ENCODE assay signal across 12 cellular contexts in genomic region chr11:105045897-105046296, GRCh38. TPM values are rescaled to one million over a fixed set of nuclear protein-coding genes. Genes with fewer than 3 reads are reported as not detected.
DNase-seq lines count a peak whose midpoint lies in the region; ATAC-seq and TF ChIP-seq lines count a peak whose summit lies in the region.
"Had no signal": no experiment of that assay in that cellular context is flagged by ENCODE, and none has a peak within 500 bp of the region (broad histone marks: within the 10 kb centered on the region; RNA-seq: fewer than 3 reads in every experiment).

No MANE protein-coding gene starts in this region.

- H3K9me3 Mint-ChIP-seq in activated T-cell treated with anti-CD3 and anti-CD28 coated beads, Interleukin-2, amount 50 U/mL, for 24 hours: no peaks in the 10 kb centered on the region
- no peaks in the 10 kb centered on the region for H3K9me3 Mint-ChIP-seq in activated CD8-positive, alpha-beta T cell treated with anti-CD3 and anti-CD28 coated beads for 36 hours

- CTCF ChIA-PET in activated CD8-positive, alpha-beta T cell treated with anti-CD3 and anti-CD28 coated beads for 36 hours (lab: Charles Lee): no interaction called here

- H3K36me3 ChIP-seq in stomach: peaks cover 0 to 6% (median 0%) of the 10 kb centered on the region in 4 donors
- H3K36me3 ChIP-seq in testis (ENCODE audit: low read depth, missing control alignments): no peaks in the 10 kb centered on the region
- H3K36me3 ChIP-seq: pancreas had no signal

- POLR2A ChIA-PET in activated CD8-positive, alpha-beta T cell treated with anti-CD3 and anti-CD28 coated beads for 36 hours (lab: Charles Lee): interaction anchor here (1.0 to 2.5 kb wide), 2 partner anchors 10 to 12 kb away, joined by 3 to 5 read pairs; no protein-coding TSS in a partner anchor

- intact Hi-C loops in activated CD8-positive, alpha-beta T cell treated with anti-CD3 and anti-CD28 coated beads for 36 hours (cut with micrococcal nuclease): no loop called here
- intact Hi-C loops in right cardiac atrium (cut with DNase I) (no loop called here), stomach (cut with DNase I; ENCODE audit: low total_unique reads) (no loop called here), testis (cut with DNase I; ENCODE audit: low total_unique reads) (no loop called here)

- no peak for TF ChIP-seq CTCF in activated CD8-positive, alpha-beta T cell treated with anti-CD3 and anti-CD28 coated beads for 36 hours (IDR thresholded peaks at IDR 0.05)
- TF ChIP-seq CTCF in stomach (IDR thresholded peaks at IDR 0.05): no peak
- TF ChIP-seq CTCF in testis (IDR thresholded peaks at IDR 0.05): no peak

- TF ChIP-seq POLR2A in stomach (IDR thresholded peaks at IDR 0.05) (no peak), testis (IDR thresholded peaks at IDR 0.05) (no peak)

- H3K27ac ChIP-seq in right cardiac atrium (ENCODE audit: low read length) (no peak overlapping the region), stomach (peak overlapping the region in 4 of 5 donors; percentile 56 to 85 (median 75)), testis (no peak overlapping the region)

- H3K9me3 ChIP-seq in right cardiac atrium (ENCODE audit: control insufficient read depth, low read length): no peaks in the 10 kb centered on the region
- H3K9me3 ChIP-seq in stomach: no peaks in the 10 kb centered on the region
- no peaks in the 10 kb centered on the region for H3K9me3 ChIP-seq in testis
- H3K9me3 ChIP-seq: pancreas had no signal

- H3K4me3 ChIP-seq in right cardiac atrium (ENCODE audit: low read length) (no peak overlapping the region), stomach (peak overlapping the region in 1 of 4 donors; percentile 44), testis (no peak overlapping the region)

- no peak for TF ChIP-seq EP300 in stomach (IDR thresholded peaks at IDR 0.05)

- peaks cover 57% of the 10 kb centered on the region for H3K4me1 Mint-ChIP-seq in activated T-cell treated with anti-CD3 and anti-CD28 coated beads, Interleukin-2, amount 50 U/mL, for 24 hours (ENCODE audit: low read depth)
- H3K4me1 Mint-ChIP-seq in activated CD8-positive, alpha-beta T cell treated with anti-CD3 and anti-CD28 coated beads for 36 hours (ENCODE audit: low read depth): peaks cover 49% of the 10 kb centered on the region

- ATAC-seq in activated CD8-positive, alpha-beta T cell treated with anti-CD3 and anti-CD28 coated beads for 36 hours: no peak
- ATAC-seq in right cardiac atrium: peak; percentile 33 to 57

- no peaks in the 10 kb centered on the region for H3K27me3 Mint-ChIP-seq in activated T-cell treated with anti-CD3 and anti-CD28 coated beads, Interleukin-2, amount 50 U/mL, for 24 hours
- H3K27me3 Mint-ChIP-seq in activated CD8-positive, alpha-beta T cell treated with anti-CD3 and anti-CD28 coated beads for 36 hours: no peaks in the 10 kb centered on the region

- no peak for DNase-seq in activated T-cell treated with anti-CD3 and anti-CD28 coated beads, Interleukin-2, amount 50 U/mL, for 24 hours
- DNase-seq in activated T-cell treated with anti-CD3 and anti-CD28 coated beads for 4 hours: no peak
- no peak for DNase-seq in activated CD8-positive, alpha-beta T cell treated with anti-CD3 and anti-CD28 coated beads for 36 hours
- peak in 2 of 3 donors; percentile 26 to 33 for DNase-seq in right cardiac atrium
- DNase-seq in stomach: no peak
- DNase-seq in NCI-H2107 (lab: John Stamatoyannopoulos, UW): no peak
- DNase-seq in T1000 (lab: John Stamatoyannopoulos, UW): no peak
- no peak for DNase-seq in testis
- DNase-seq: activated CD4-positive, alpha-beta T cell treated with anti-CD3 and anti-CD28 coated beads for 1 hour; cerebellar nuclear complex; NK-92 treated with Interleukin-12 subunit alpha and Interleukin-12 subunit beta, amount 100 ng/mL, for 24 hours had no signal

- WGBS in right cardiac atrium: 87% methylated on average over 4 of the region's 4 CpGs
- 78 to 91% (median 84%) methylated on average over 4 of the region's 4 CpGs for WGBS in stomach, 5 donors
- WGBS in testis, 2 donors: 79 to 84% methylated on average over 4 of the region's 4 CpGs

- H3K27me3 ChIP-seq in right cardiac atrium (ENCODE audit: control insufficient read depth, insufficient read depth): no peaks in the 10 kb centered on the region
- H3K27me3 ChIP-seq in stomach: no peaks in the 10 kb centered on the region
- H3K27me3 ChIP-seq in testis: no peaks in the 10 kb centered on the region
- H3K27me3 ChIP-seq: pancreas had no signal

- peak overlapping the region; percentile 75 for H3K27ac Mint-ChIP-seq in activated T-cell treated with anti-CD3 and anti-CD28 coated beads, Interleukin-2, amount 50 U/mL, for 24 hours
- peak overlapping the region; percentile 78 for H3K27ac Mint-ChIP-seq in activated CD8-positive, alpha-beta T cell treated with anti-CD3 and anti-CD28 coated beads for 36 hours

- no peaks in the 10 kb centered on the region for H3K4me1 ChIP-seq in right cardiac atrium (ENCODE audit: control insufficient read depth, insufficient read depth, low read length)
- H3K4me1 ChIP-seq in stomach: peaks cover 0 to 42% (median 24%) of the 10 kb centered on the region in 4 donors
- no peaks in the 10 kb centered on the region for H3K4me1 ChIP-seq in testis
- H3K4me1 ChIP-seq: pancreas had no signal

- H3K36me3 Mint-ChIP-seq in activated T-cell treated with anti-CD3 and anti-CD28 coated beads, Interleukin-2, amount 50 U/mL, for 24 hours (ENCODE audit: low read depth): peaks cover 14% of the 10 kb centered on the region
- peaks cover 8% of the 10 kb centered on the region for H3K36me3 Mint-ChIP-seq in activated CD8-positive, alpha-beta T cell treated with anti-CD3 and anti-CD28 coated beads for 36 hours (ENCODE audit: low read depth)

- H3K4me3 Mint-ChIP-seq in activated T-cell treated with anti-CD3 and anti-CD28 coated beads, Interleukin-2, amount 50 U/mL, for 24 hours: peak overlapping the region; percentile 82
- H3K4me3 Mint-ChIP-seq in activated CD8-positive, alpha-beta T cell treated with anti-CD3 and anti-CD28 coated beads for 36 hours: peak overlapping the region; percentile 85

RNA-seq across cellular contexts. Expression of gene CARD16, which starts 0.8 kb away (rescaled TPM):
- total RNA-seq in activated CD8-positive, alpha-beta T cell treated with anti-CD3 and anti-CD28 coated beads for 36 hours: 10 to 100 TPM; 13.1 to 15.2 TPM
- total RNA-seq in right cardiac atrium: 10 to 100 TPM in 2 of 4 donors, 1 to 10 TPM in 2; 5.1 to 12.2 (median 9.7) TPM
- polyA plus RNA-seq in right cardiac atrium: 16.3 TPM
- 10 to 100 TPM in 1 of 5 donors, 1 to 10 TPM in 1, not detected in 3; 6.6 to 29.1 TPM for total RNA-seq in stomach
- polyA plus RNA-seq in stomach: 10 to 100 TPM; 52.0 to 68.3 (median 66.3) TPM
- 1 to 10 TPM; 1.4 to 1.5 TPM for total RNA-seq in testis
- 5.7 TPM for polyA plus RNA-seq in testis (ENCODE audit: insufficient read depth, low read depth, low replicate concordance)

RNA-seq across cellular contexts. Expression of gene CASP1, which starts 11.0 kb away (rescaled TPM):
- 10 to 100 TPM; 31.9 to 32.4 TPM for total RNA-seq in activated CD8-positive, alpha-beta T cell treated with anti-CD3 and anti-CD28 coated beads for 36 hours
- 10 to 100 TPM in 2 of 4 donors, 1 to 10 TPM in 2; 8.7 to 16.0 (median 12.4) TPM for total RNA-seq in right cardiac atrium
- 6.6 TPM for polyA plus RNA-seq in right cardiac atrium
- total RNA-seq in stomach: 10 to 100 TPM in 1 of 5 donors, 1 to 10 TPM in 4; 2.3 to 71.0 (median 7.1) TPM
- polyA plus RNA-seq in stomach: 10 to 100 TPM; 19.9 to 26.6 (median 21.2) TPM
- 1 to 10 TPM; 1.8 to 3.9 TPM for total RNA-seq in testis
- polyA plus RNA-seq in testis (ENCODE audit: insufficient read depth, low read depth, low replicate concordance): 6.1 TPM

RNA-seq across cellular contexts. Expression of gene CASP5, which starts 22.9 kb away (rescaled TPM):
- not detected for total RNA-seq in activated CD8-positive, alpha-beta T cell treated with anti-CD3 and anti-CD28 coated beads for 36 hours
- total RNA-seq in right cardiac atrium (under 1 TPM in 1 of 4 donors, not detected in 3; 0.23 TPM), stomach (1 to 10 TPM in 1 of 5 donors, not detected in 4; 4.3 TPM), testis (not detected)
- polyA plus RNA-seq in right cardiac atrium (not detected), stomach (under 1 TPM in 2 of 3 donors, not detected in 1; 0.45 to 0.81 TPM), testis (ENCODE audit: insufficient read depth, low read depth, low replicate concordance) (0.37 TPM)

Comparison
In these comparisons a context has a peak if more than half of its experiments do, and no peak if none do; other contexts are left out.
1. DNase-seq: peak in right cardiac atrium (2 of 3); none in activated T-cell treated with anti-CD3 and anti-CD28 coated beads, Interleukin-2, amount 50 U/mL, for 24 hours (single experiment), activated T-cell treated with anti-CD3 and anti-CD28 coated beads for 4 hours (single experiment), activated CD8-positive, alpha-beta T cell treated with anti-CD3 and anti-CD28 coated beads for 36 hours (single experiment), stomach (single experiment), NCI-H2107 (single experiment), T1000 (single experiment) and testis (single experiment).
2. H3K27ac ChIP-seq: peak in stomach (4 of 5); none in right cardiac atrium (single experiment) and testis (0 of 2).